In the genomic region with DNA sequence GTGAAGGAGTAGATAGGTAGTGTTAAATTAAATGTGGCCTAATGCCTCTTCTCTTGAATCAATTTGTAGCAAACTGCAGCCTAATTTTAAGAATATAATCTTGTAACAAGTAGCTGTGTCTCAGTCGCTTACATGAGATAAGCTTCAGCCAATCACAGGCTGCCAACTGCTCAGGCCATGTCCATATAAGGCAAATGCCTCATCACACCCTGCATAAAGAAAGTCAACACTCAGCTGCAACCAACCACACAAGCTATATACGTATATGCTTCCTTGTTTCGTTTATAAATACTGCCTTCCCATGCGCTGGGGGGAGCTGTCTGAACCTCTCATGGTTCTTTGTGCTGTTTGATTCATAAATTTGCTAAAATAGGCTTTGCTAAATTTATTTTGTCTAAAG, we compare ENCODE assay signal across 9 cellular contexts.
DNase-seq lines count a peak whose midpoint lies in the region; ATAC-seq and TF ChIP-seq lines count a peak whose summit lies in the region.
"Had no signal": no experiment of that assay in that cellular context is flagged by ENCODE, and none has a peak within 500 bp of the region (broad histone marks: within the 10 kb centered on the region; RNA-seq: fewer than 3 reads in every experiment).

No MANE protein-coding gene starts in this region.

- H3K4me3 ChIP-seq in NB4 (ENCODE audit: low read depth, low read length) (no peak overlapping the region), fibroblast of pulmonary artery (replicated peaks; ENCODE audit: low read depth, low read length) (no peak overlapping the region)

- ATAC-seq in HG02759 (IDR thresholded peaks at IDR 0.05; ENCODE audit: unreplicated experiment), result peak; percentile 65

- DNase-seq in DMS53 (lab: John Stamatoyannopoulos, UW) (peak; percentile 53), DMS53 treated with DMSO at 0.1 percent for 48 hours (lab: John Stamatoyannopoulos, UW; ENCODE audit: unreplicated experiment) (no peak), NB4 (ENCODE audit: low read depth) (peak; percentile 67), fibroblast of pulmonary artery (ENCODE audit: low read depth) (peak; percentile 11), globus pallidus (ENCODE audit: low spot score) (no peak), middle frontal gyrus (ENCODE audit: extremely low spot score, low spot score) (no peak)
- DNase-seq in activated CD4-positive, CD25-positive, alpha-beta regulatory T cell treated with anti-CD3 and anti-CD28 coated beads, Interleukin-2, amount 50 U/mL, for 72 hours, result no peak
- DNase-seq: foreskin fibroblast had no signal

- no peak for TF ChIP-seq CTCF in NB4 (IDR thresholded peaks at IDR 0.05; ENCODE audit: low read depth, low read length)
- no peak for TF ChIP-seq CTCF in fibroblast of pulmonary artery (IDR thresholded peaks at IDR 0.05; ENCODE audit: low read length, missing control alignments)

- TF ChIP-seq POLR2A in NB4 (IDR thresholded peaks at IDR 0.05; ENCODE audit: extremely low read depth, insufficient read length), result no peak

Comparison
In these comparisons a context has a peak if more than half of its experiments do, and no peak if none do; other contexts are left out.
1. DNase-seq: peak in DMS53 (single experiment), NB4 (single experiment) and fibroblast of pulmonary artery (single experiment); none in DMS53 treated with DMSO at 0.1 percent for 48 hours (single experiment), globus pallidus (single experiment), middle frontal gyrus (single experiment) and activated CD4-positive, CD25-positive, alpha-beta regulatory T cell treated with anti-CD3 and anti-CD28 coated beads, Interleukin-2, amount 50 U/mL, for 72 hours (single experiment).